26 cellular contexts compared by ENCODE assay signal in genomic region chr10:87640043-87640442, GRCh38.
"Had no signal": no experiment of that assay in that cellular context is flagged by ENCODE, and none has a peak within 500 bp of the region (broad histone marks: within the 10 kb centered on the region; RNA-seq: fewer than 3 reads in every experiment).

No MANE protein-coding gene starts in this region.

- H3K27ac ChIP-seq: heart right ventricle, left lung, neutrophil, pancreas, right lobe of liver, stomach, testis, tibial artery had no signal

- H3K4me2 ChIP-seq: smooth muscle cell had no signal

- H3K36me3 ChIP-seq: heart right ventricle, left lung, neutrophil, pancreas, right lobe of liver, stomach, tibial artery had no signal

- ATAC-seq: effector memory CD8-positive, alpha-beta T cell; heart right ventricle; left cardiac atrium; left lung; mucosa of descending colon; natural killer cell treated with Interleukin-12 subunit alpha and Interleukin-12 subunit beta and Interleukin-15 and Interleukin-18, amount 100 ng/mL, for 72 hours; pancreas; right lobe of liver had no signal

- H3K27me3 ChIP-seq: heart right ventricle, left lung, neutrophil, pancreas, right lobe of liver, stomach, testis, tibial artery had no signal

- H3K9me3 ChIP-seq: heart right ventricle, left lung, mucosa of descending colon, neutrophil, pancreas, right lobe of liver, stomach, testis, tibial artery had no signal

- FAIRE-seq: islet of Langerhans, pancreas had no signal

- H3K4me3 ChIP-seq: heart right ventricle, left lung, mucosa of descending colon, pancreas, right lobe of liver, smooth muscle cell, stomach, testis, tibial artery had no signal

- H3K4me1 ChIP-seq: left lung, pancreas, testis, tibial artery had no signal

- DNase-seq: cortex of kidney; effector memory CD8-positive, alpha-beta T cell; foreskin melanocyte; glutamatergic neuron; heart right ventricle; hippocampal formation; left cardiac atrium; left lung; mesenchymal stem cell; mucosa of descending colon; naive B cell; pancreas; retina; right lobe of liver; stimulated activated CD4-positive, alpha-beta T cell treated with anti-CD3 and anti-CD28 coated beads, Interleukin-12 subunit alpha, Interleukin-12 subunit beta, amount 100 ng/mL, for 4 hours; stimulated activated CD4-positive, alpha-beta T cell treated with anti-CD3 and anti-CD28 coated beads, Interleukin-1b, Interleukin-23, amount 100 ng/mL, for 48 hours; stimulated activated CD4-positive, alpha-beta T cell treated with anti-CD3 and anti-CD28 coated beads, Interleukin-4, amount 100 ng/mL, for 1 hour; stimulated activated CD8-positive, alpha-beta memory T cell treated with anti-CD3 and anti-CD28 coated beads, Interleukin-4, amount 100 ng/mL, for 48 hours; stimulated activated naive CD4-positive, alpha-beta T cell treated with Interleukin-2 at 50 U/mL for 16 hours; stomach; testis; tibial artery had no signal
